ENCODE assay signal across 1 cellular context in the genomic region with DNA sequence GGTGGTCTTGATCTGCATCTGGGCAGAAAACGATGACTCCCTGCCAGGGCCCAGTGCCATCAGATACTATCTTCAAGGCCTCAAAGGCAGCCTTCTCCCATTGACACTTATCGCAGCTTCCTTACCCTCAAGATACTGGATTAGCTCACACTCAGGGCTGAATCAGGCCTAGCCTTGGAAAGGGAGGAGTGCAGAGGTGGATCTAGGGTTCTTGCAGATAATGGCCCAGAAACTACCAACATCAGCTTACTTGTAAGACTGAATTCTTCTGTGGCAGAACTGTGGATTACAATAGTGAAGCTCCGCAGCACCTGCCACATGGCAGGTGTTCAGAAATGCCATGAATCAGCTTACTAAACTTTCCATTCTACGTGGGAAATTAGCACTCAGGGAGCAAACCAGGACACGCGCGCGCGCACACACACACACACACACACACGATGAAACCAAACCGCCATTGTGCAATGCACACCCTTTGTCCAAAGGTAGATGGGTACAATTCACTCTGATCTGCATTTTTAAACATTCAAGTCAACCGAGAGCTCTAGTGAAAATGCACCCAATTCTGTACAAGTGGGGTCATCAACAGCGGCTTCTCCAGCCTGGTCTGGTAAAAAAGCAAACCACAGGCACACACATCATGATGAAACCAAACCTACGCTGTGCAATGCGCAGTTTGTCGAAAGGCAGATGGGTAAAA.
A peak's percentile ranks its signal among the peaks of the same experiment; 100 is the strongest.
TF ChIP-seq lines count a peak whose summit lies in the region.

No MANE protein-coding gene starts in this region.

TF ChIP-seq in HepG2, 621 proteins besides CTCF, POLR2A, EP300 and RAD21 (continued from another document and continues in another):
- TF ChIP-seq, protein P1, sequence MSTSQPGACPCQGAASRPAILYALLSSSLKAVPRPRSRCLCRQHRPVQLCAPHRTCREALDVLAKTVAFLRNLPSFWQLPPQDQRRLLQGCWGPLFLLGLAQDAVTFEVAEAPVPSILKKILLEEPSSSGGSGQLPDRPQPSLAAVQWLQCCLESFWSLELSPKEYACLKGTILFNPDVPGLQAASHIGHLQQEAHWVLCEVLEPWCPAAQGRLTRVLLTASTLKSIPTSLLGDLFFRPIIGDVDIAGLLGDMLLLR (CRISPR knock-in tag; IDR thresholded peaks at IDR 0.05) = no peak
- TF ChIP-seq, protein P2, sequence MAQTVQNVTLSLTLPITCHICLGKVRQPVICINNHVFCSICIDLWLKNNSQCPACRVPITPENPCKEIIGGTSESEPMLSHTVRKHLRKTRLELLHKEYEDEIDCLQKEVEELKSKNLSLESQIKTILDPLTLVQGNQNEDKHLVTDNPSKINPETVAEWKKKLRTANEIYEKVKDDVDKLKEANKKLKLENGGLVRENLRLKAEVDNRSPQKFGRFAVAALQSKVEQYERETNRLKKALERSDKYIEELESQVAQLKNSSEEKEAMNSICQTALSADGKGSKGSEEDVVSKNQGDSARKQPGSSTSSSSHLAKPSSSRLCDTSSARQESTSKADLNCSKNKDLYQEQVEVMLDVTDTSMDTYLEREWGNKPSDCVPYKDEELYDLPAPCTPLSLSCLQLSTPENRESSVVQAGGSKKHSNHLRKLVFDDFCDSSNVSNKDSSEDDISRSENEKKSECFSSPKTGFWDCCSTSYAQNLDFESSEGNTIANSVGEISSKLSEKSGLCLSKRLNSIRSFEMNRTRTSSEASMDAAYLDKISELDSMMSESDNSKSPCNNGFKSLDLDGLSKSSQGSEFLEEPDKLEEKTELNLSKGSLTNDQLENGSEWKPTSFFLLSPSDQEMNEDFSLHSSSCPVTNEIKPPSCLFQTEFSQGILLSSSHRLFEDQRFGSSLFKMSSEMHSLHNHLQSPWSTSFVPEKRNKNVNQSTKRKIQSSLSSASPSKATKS (CRISPR knock-in tag; IDR thresholded peaks at IDR 0.05) = no peak
- TF ChIP-seq ZSCAN25 (CRISPR knock-in tag; IDR thresholded peaks at IDR 0.05) (no peak), NR2F2 (IDR thresholded peaks at IDR 0.05; ENCODE audit: borderline replicate concordance, low read depth) (no peak), ATM (IDR thresholded peaks at IDR 0.05; ENCODE audit: borderline replicate concordance) (no peak), XBP1 (CRISPR knock-in tag; IDR thresholded peaks at IDR 0.05) (no peak), YEATS4 (CRISPR knock-in tag; IDR thresholded peaks at IDR 0.05; ENCODE audit: borderline replicate concordance) (no peak), REXO4 (CRISPR knock-in tag; IDR thresholded peaks at IDR 0.05; ENCODE audit: borderline replicate concordance) (no peak), MAFK (conservative IDR thresholded peaks at IDR 0.05 in 1 of 2, IDR thresholded peaks at IDR 0.05 in 1 of 2; ENCODE audit: low read length in 2 of 2) (no peak), ASH2L (IDR thresholded peaks at IDR 0.05; ENCODE audit: insufficient read length, low read depth, low read length) (no peak), ZBTB3 (CRISPR knock-in tag; IDR thresholded peaks at IDR 0.05; ENCODE audit: borderline replicate concordance, low read depth) (no peak), SRY (CRISPR knock-in tag; IDR thresholded peaks at IDR 0.05) (no peak), SAFB2 (CRISPR knock-in tag; IDR thresholded peaks at IDR 0.05; ENCODE audit: borderline replicate concordance, low read depth) (no peak), SP5 (CRISPR knock-in tag; IDR thresholded peaks at IDR 0.05; ENCODE audit: borderline replicate concordance, low read depth) (no peak), PAWR (CRISPR knock-in tag; IDR thresholded peaks at IDR 0.05; ENCODE audit: borderline replicate concordance) (no peak), THAP11 (CRISPR knock-in tag; IDR thresholded peaks at IDR 0.05) (no peak), ZNF430 (CRISPR knock-in tag; IDR thresholded peaks at IDR 0.05) (no peak), TEAD3 (CRISPR knock-in tag; optimal IDR thresholded peaks at IDR 0.05; ENCODE audit: borderline replicate concordance) (no peak), ZNF605 (CRISPR knock-in tag; IDR thresholded peaks at IDR 0.05) (peak; percentile 13; the same call in 1 of the 2 replicates), HNRNPH1 (optimal IDR thresholded peaks at IDR 0.05; ENCODE audit: low read depth, low read length) (no peak), DPF2 (CRISPR knock-in tag; IDR thresholded peaks at IDR 0.05; ENCODE audit: borderline replicate concordance, low read depth) (no peak), ZNF703 (CRISPR knock-in tag; IDR thresholded peaks at IDR 0.05; ENCODE audit: borderline replicate concordance) (no peak), ZKSCAN5 (CRISPR knock-in tag; IDR thresholded peaks at IDR 0.05) (no peak), HNRNPK (IDR thresholded peaks at IDR 0.05; ENCODE audit: low read depth, low read length, poor library complexity, severe bottlenecking) (no peak), TBL1XR1 (IDR thresholded peaks at IDR 0.05; ENCODE audit: borderline replicate concordance, low read length, partially characterized antibody) (no peak), RCOR2 (CRISPR knock-in tag; IDR thresholded peaks at IDR 0.05) (no peak), ZNF20 (CRISPR knock-in tag; IDR thresholded peaks at IDR 0.05) (no peak), ZNF230 (CRISPR knock-in tag; IDR thresholded peaks at IDR 0.05) (0 out of 2 replicates have a peak, but pooled peaks have one; percentile 60)
- TF ChIP-seq, protein P3, sequence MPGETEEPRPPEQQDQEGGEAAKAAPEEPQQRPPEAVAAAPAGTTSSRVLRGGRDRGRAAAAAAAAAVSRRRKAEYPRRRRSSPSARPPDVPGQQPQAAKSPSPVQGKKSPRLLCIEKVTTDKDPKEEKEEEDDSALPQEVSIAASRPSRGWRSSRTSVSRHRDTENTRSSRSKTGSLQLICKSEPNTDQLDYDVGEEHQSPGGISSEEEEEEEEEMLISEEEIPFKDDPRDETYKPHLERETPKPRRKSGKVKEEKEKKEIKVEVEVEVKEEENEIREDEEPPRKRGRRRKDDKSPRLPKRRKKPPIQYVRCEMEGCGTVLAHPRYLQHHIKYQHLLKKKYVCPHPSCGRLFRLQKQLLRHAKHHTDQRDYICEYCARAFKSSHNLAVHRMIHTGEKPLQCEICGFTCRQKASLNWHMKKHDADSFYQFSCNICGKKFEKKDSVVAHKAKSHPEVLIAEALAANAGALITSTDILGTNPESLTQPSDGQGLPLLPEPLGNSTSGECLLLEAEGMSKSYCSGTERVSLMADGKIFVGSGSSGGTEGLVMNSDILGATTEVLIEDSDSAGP (CRISPR knock-in tag; IDR thresholded peaks at IDR 0.05; ENCODE audit: borderline replicate concordance) = no peak
- TF ChIP-seq, protein P4, sequence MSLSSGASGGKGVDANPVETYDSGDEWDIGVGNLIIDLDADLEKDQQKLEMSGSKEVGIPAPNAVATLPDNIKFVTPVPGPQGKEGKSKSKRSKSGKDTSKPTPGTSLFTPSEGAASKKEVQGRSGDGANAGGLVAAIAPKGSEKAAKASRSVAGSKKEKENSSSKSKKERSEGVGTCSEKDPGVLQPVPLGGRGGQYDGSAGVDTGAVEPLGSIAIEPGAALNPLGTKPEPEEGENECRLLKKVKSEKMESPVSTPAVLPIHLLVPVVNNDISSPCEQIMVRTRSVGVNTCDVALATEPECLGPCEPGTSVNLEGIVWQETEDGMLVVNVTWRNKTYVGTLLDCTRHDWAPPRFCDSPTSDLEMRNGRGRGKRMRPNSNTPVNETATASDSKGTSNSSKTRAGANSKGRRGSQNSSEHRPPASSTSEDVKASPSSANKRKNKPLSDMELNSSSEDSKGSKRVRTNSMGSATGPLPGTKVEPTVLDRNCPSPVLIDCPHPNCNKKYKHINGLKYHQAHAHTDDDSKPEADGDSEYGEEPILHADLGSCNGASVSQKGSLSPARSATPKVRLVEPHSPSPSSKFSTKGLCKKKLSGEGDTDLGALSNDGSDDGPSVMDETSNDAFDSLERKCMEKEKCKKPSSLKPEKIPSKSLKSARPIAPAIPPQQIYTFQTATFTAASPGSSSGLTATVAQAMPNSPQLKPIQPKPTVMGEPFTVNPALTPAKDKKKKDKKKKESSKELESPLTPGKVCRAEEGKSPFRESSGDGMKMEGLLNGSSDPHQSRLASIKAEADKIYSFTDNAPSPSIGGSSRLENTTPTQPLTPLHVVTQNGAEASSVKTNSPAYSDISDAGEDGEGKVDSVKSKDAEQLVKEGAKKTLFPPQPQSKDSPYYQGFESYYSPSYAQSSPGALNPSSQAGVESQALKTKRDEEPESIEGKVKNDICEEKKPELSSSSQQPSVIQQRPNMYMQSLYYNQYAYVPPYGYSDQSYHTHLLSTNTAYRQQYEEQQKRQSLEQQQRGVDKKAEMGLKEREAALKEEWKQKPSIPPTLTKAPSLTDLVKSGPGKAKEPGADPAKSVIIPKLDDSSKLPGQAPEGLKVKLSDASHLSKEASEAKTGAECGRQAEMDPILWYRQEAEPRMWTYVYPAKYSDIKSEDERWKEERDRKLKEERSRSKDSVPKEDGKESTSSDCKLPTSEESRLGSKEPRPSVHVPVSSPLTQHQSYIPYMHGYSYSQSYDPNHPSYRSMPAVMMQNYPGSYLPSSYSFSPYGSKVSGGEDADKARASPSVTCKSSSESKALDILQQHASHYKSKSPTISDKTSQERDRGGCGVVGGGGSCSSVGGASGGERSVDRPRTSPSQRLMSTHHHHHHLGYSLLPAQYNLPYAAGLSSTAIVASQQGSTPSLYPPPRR (CRISPR knock-in tag; IDR thresholded peaks at IDR 0.05; ENCODE audit: borderline replicate concordance) = no peak
- TF ChIP-seq, protein P5, sequence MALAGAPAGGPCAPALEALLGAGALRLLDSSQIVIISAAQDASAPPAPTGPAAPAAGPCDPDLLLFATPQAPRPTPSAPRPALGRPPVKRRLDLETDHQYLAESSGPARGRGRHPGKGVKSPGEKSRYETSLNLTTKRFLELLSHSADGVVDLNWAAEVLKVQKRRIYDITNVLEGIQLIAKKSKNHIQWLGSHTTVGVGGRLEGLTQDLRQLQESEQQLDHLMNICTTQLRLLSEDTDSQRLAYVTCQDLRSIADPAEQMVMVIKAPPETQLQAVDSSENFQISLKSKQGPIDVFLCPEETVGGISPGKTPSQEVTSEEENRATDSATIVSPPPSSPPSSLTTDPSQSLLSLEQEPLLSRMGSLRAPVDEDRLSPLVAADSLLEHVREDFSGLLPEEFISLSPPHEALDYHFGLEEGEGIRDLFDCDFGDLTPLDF (CRISPR knock-in tag; IDR thresholded peaks at IDR 0.05) = no peak
- TF ChIP-seq, protein P6, sequence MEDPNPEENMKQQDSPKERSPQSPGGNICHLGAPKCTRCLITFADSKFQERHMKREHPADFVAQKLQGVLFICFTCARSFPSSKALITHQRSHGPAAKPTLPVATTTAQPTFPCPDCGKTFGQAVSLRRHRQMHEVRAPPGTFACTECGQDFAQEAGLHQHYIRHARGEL (CRISPR knock-in tag; IDR thresholded peaks at IDR 0.05) = no peak
- TF ChIP-seq, protein P7, sequence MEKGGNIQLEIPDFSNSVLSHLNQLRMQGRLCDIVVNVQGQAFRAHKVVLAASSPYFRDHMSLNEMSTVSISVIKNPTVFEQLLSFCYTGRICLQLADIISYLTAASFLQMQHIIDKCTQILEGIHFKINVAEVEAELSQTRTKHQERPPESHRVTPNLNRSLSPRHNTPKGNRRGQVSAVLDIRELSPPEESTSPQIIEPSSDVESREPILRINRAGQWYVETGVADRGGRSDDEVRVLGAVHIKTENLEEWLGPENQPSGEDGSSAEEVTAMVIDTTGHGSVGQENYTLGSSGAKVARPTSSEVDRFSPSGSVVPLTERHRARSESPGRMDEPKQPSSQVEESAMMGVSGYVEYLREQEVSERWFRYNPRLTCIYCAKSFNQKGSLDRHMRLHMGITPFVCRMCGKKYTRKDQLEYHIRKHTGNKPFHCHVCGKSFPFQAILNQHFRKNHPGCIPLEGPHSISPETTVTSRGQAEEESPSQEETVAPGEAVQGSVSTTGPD (CRISPR knock-in tag; IDR thresholded peaks at IDR 0.05) = no peak
- TF ChIP-seq, protein P8, sequence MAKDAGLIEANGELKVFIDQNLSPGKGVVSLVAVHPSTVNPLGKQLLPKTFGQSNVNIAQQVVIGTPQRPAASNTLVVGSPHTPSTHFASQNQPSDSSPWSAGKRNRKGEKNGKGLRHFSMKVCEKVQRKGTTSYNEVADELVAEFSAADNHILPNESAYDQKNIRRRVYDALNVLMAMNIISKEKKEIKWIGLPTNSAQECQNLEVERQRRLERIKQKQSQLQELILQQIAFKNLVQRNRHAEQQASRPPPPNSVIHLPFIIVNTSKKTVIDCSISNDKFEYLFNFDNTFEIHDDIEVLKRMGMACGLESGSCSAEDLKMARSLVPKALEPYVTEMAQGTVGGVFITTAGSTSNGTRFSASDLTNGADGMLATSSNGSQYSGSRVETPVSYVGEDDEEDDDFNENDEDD (CRISPR knock-in tag; IDR thresholded peaks at IDR 0.05; ENCODE audit: borderline replicate concordance) = no peak
- TF ChIP-seq, protein P9, sequence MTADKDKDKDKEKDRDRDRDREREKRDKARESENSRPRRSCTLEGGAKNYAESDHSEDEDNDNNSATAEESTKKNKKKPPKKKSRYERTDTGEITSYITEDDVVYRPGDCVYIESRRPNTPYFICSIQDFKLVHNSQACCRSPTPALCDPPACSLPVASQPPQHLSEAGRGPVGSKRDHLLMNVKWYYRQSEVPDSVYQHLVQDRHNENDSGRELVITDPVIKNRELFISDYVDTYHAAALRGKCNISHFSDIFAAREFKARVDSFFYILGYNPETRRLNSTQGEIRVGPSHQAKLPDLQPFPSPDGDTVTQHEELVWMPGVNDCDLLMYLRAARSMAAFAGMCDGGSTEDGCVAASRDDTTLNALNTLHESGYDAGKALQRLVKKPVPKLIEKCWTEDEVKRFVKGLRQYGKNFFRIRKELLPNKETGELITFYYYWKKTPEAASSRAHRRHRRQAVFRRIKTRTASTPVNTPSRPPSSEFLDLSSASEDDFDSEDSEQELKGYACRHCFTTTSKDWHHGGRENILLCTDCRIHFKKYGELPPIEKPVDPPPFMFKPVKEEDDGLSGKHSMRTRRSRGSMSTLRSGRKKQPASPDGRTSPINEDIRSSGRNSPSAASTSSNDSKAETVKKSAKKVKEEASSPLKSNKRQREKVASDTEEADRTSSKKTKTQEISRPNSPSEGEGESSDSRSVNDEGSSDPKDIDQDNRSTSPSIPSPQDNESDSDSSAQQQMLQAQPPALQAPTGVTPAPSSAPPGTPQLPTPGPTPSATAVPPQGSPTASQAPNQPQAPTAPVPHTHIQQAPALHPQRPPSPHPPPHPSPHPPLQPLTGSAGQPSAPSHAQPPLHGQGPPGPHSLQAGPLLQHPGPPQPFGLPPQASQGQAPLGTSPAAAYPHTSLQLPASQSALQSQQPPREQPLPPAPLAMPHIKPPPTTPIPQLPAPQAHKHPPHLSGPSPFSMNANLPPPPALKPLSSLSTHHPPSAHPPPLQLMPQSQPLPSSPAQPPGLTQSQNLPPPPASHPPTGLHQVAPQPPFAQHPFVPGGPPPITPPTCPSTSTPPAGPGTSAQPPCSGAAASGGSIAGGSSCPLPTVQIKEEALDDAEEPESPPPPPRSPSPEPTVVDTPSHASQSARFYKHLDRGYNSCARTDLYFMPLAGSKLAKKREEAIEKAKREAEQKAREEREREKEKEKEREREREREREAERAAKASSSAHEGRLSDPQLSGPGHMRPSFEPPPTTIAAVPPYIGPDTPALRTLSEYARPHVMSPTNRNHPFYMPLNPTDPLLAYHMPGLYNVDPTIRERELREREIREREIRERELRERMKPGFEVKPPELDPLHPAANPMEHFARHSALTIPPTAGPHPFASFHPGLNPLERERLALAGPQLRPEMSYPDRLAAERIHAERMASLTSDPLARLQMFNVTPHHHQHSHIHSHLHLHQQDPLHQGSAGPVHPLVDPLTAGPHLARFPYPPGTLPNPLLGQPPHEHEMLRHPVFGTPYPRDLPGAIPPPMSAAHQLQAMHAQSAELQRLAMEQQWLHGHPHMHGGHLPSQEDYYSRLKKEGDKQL (CRISPR knock-in tag; IDR thresholded peaks at IDR 0.05; ENCODE audit: low read depth) = no peak
- TF ChIP-seq, protein P10, sequence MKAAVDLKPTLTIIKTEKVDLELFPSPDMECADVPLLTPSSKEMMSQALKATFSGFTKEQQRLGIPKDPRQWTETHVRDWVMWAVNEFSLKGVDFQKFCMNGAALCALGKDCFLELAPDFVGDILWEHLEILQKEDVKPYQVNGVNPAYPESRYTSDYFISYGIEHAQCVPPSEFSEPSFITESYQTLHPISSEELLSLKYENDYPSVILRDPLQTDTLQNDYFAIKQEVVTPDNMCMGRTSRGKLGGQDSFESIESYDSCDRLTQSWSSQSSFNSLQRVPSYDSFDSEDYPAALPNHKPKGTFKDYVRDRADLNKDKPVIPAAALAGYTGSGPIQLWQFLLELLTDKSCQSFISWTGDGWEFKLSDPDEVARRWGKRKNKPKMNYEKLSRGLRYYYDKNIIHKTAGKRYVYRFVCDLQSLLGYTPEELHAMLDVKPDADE (CRISPR knock-in tag; IDR thresholded peaks at IDR 0.05) = no peak
